ENCODE assay signal across 1 cellular context in the genomic region with DNA sequence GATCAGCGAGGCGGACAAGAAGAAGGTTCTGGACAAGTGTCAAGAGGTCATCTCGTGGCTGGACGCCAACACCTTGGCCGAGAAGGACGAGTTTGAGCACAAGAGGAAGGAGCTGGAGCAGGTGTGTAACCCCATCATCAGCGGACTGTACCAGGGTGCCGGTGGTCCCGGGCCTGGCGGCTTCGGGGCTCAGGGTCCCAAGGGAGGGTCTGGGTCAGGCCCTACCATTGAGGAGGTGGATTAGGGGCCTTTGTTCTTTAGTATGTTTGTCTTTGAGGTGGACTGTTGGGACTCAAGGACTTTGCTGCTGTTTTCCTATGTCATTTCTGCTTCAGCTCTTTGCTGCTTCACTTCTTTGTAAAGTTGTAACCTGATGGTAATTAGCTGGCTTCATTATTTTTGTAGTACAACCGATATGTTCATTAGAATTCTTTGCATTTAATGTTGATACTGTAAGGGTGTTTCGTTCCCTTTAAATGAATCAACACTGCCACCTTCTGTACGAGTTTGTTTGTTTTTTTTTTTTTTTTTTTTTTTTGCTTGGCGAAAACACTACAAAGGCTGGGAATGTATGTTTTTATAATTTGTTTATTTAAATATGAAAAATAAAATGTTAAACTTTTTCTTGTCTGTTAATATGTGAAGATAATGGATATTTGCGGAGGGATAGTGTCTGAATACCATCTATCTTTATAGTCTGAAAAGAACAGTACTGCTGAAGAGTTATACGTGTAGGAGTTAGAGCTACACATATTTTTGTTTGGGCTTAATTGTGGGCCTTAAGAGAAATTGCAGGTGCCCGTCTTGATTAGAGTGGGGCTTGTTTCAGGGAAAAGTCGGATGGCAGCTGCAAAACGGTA.
TF ChIP-seq lines count a peak whose summit lies in the region.

No MANE protein-coding gene starts in this region.

TF ChIP-seq in SK-N-SH, 30 proteins besides CTCF, POLR2A, EP300 and RAD21 (continued from another document):
- no peak for TF ChIP-seq TCF12 (IDR thresholded peaks at IDR 0.05)
- TF ChIP-seq TEAD4 (IDR thresholded peaks at IDR 0.05; ENCODE audit: borderline replicate concordance, insufficient read depth): no peak
